9 cellular contexts compared by ENCODE assay signal in the genomic region with DNA sequence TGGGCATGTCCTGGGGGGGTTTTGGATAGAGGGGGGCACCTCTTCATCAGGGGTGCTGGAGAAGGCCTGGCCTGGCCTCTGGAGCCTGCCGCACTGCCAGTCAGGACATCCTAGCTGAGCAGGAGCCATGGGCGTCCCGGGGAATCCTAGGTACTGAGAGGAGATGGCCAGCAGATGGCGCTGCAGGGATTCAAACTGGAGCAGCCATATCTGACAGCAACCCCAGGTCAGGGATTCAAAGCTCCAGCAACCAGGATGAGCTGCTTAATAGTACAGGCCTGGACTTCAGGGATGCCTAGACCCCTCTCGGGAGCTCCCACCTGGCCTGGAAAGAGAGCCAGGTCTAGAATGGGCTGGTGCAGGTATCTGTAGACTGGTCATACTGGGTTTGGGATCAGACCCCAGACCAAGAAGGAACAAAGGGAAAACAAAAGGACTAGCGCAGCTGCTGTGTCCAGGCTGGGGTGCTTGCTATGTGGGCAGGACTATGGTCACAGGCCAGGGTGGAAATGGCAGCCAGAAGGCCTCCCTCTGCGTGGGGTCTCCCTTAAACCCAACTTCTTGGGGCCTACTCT.
DNase-seq lines count a peak whose midpoint lies in the region; ATAC-seq, FAIRE-seq and TF ChIP-seq lines count a peak whose summit lies in the region.
"Had no signal": no experiment of that assay in that cellular context is flagged by ENCODE, and none has a peak within 500 bp of the region (broad histone marks: within the 10 kb centered on the region; RNA-seq: fewer than 3 reads in every experiment).

No MANE protein-coding gene starts in this region.

- TF ChIP-seq POLR2A in GM12891 (IDR thresholded peaks at IDR 0.05; ENCODE audit: low read depth, low read length) = no peak

- H3K4me3 ChIP-seq in BE2C (ENCODE audit: low read depth, low read length) (no peak overlapping the region), kidney epithelial cell (ENCODE audit: low read depth, low read length) (no peak overlapping the region)

- H3K9me3 ChIP-seq in BE2C = no peaks in the 10 kb centered on the region

- DNase-seq in BE2C = peak; percentile 66
- peak; percentile 41 for DNase-seq in GM12891 (ENCODE audit: insufficient read length, low spot score)
- peak; percentile 35 for DNase-seq in NCI-H2171 treated with DMSO at 0.1 percent for 48 hours (lab: John Stamatoyannopoulos, UW)
- peak; percentile 10 for DNase-seq in activated naive CD8-positive, alpha-beta T cell treated with anti-CD3 and anti-CD28 coated beads for 36 hours
- DNase-seq in kidney epithelial cell (ENCODE audit: low read depth) = no peak
- peak in 2 of 3 experiments; percentile 0 to 30 for DNase-seq in stimulated activated CD4-positive, alpha-beta T cell treated with anti-CD3 and anti-CD28 coated beads, TNF-alpha, amount 100 ng/mL, for 24 hours (ENCODE audit: low read depth in 3 of 3)

- H3K27me3 ChIP-seq in BE2C (no peaks in the 10 kb centered on the region), kidney epithelial cell (ENCODE audit: control insufficient read depth, insufficient read depth, low read length) (no peaks in the 10 kb centered on the region)

- no peak for FAIRE-seq in GM12891 (lab: Jason Lieb, UNC)

- H3K36me3 ChIP-seq in BE2C (no peaks in the 10 kb centered on the region), kidney epithelial cell (ENCODE audit: control insufficient read depth, insufficient read depth, low read length) (no peaks in the 10 kb centered on the region)

- no peak overlapping the region for H3K4me3 Mint-ChIP-seq in activated naive CD8-positive, alpha-beta T cell treated with anti-CD3 and anti-CD28 coated beads for 36 hours
- H3K4me3 Mint-ChIP-seq: stimulated activated naive CD8-positive, alpha-beta T cell treated with anti-CD3 and anti-CD28 coated beads, Interleukin-15, Interleukin-2, amounts not matched to agents 100 ng/mL and 50 ng/mL, for 24 hours had no signal

- TF ChIP-seq CTCF in BE2C (IDR thresholded peaks at IDR 0.05; ENCODE audit: low read depth, low read length) (peak; percentile 64), kidney epithelial cell (IDR thresholded peaks at IDR 0.05; ENCODE audit: insufficient read depth, low read length, poor library complexity, severe bottlenecking) (peak; percentile 50)

- no peaks in the 10 kb centered on the region for H3K36me3 Mint-ChIP-seq in activated naive CD8-positive, alpha-beta T cell treated with anti-CD3 and anti-CD28 coated beads for 36 hours

- ATAC-seq in GM19351 (IDR thresholded peaks at IDR 0.05; ENCODE audit: unreplicated experiment) (no peak), GM21526 (IDR thresholded peaks at IDR 0.05; ENCODE audit: low FRiP score, unreplicated experiment) (no peak)

- no peaks in the 10 kb centered on the region for H3K4me1 ChIP-seq in BE2C

- no peaks in the 10 kb centered on the region for H3K4me1 Mint-ChIP-seq in activated naive CD8-positive, alpha-beta T cell treated with anti-CD3 and anti-CD28 coated beads for 36 hours

- no peaks in the 10 kb centered on the region for H3K27me3 Mint-ChIP-seq in activated naive CD8-positive, alpha-beta T cell treated with anti-CD3 and anti-CD28 coated beads for 36 hours
- H3K27me3 Mint-ChIP-seq: stimulated activated naive CD8-positive, alpha-beta T cell treated with anti-CD3 and anti-CD28 coated beads, Interleukin-15, Interleukin-2, amounts not matched to agents 100 ng/mL and 50 ng/mL, for 24 hours had no signal

- H3K9me3 Mint-ChIP-seq in activated naive CD8-positive, alpha-beta T cell treated with anti-CD3 and anti-CD28 coated beads for 36 hours = peaks cover 8% of the 10 kb centered on the region

- no peak overlapping the region for H3K27ac Mint-ChIP-seq in activated naive CD8-positive, alpha-beta T cell treated with anti-CD3 and anti-CD28 coated beads for 36 hours
- H3K27ac Mint-ChIP-seq: stimulated activated naive CD8-positive, alpha-beta T cell treated with anti-CD3 and anti-CD28 coated beads, Interleukin-15, Interleukin-2, amounts not matched to agents 100 ng/mL and 50 ng/mL, for 24 hours had no signal

TF ChIP-seq in GM12891, 5 proteins besides CTCF, POLR2A, EP300 and RAD21:
- no peak for TF ChIP-seq TAF1 (IDR thresholded peaks at IDR 0.05; ENCODE audit: low read depth, low read length)
- TF ChIP-seq PAX5 (IDR thresholded peaks at IDR 0.05; ENCODE audit: insufficient read depth, low read length, severe bottlenecking) = no peak
- TF ChIP-seq POLR2AphosphoS5 (IDR thresholded peaks at IDR 0.05; ENCODE audit: low read depth, low read length) = no peak
- no peak for TF ChIP-seq POU2F2 (IDR thresholded peaks at IDR 0.05; ENCODE audit: low read depth, low read length)
- no peak for TF ChIP-seq SPI1 (IDR thresholded peaks at IDR 0.05; ENCODE audit: low read depth, low read length)
TF ChIP-seq in GM12891: peak in this region for 0.
